In the genomic region with DNA sequence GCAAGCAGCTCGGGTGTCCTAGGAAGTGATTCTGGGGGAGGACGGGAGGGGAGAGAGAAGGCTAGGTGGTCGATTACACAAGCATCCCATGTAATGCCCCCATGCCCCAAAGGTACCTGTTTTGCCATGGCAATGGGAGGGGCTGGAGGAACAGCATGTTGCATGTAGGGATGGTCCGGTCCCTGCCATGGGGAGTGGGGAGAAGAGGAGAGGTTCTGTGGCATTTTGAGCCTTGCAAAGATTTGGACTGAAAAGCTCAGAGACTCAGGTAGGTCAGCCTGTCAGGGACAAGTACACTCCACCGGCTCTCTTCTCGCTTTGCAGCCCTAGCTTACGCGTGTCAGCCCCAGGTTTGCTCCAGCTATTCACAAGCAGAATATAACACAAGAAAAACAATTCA, we compare ENCODE assay signal across 27 cellular contexts. TPM values are rescaled to one million over a fixed set of nuclear protein-coding genes. Genes with fewer than 3 reads are reported as not detected.
DNase-seq lines count a peak whose midpoint lies in the region; ATAC-seq and TF ChIP-seq lines count a peak whose summit lies in the region.
"Had no signal": no experiment of that assay in that cellular context is flagged by ENCODE, and none has a peak within 500 bp of the region (broad histone marks: within the 10 kb centered on the region; RNA-seq: fewer than 3 reads in every experiment).

No MANE protein-coding gene starts in this region.

- CTCF ChIA-PET in WTC11 (lab: Charles Lee): interaction anchor here (0.7 to 1.7 kb wide), 6 partner anchors 14 to 385 kb away, joined by 3 to 11 read pairs (median 4); no protein-coding TSS in a partner anchor

- H3K36me3 Mint-ChIP-seq in HFFc6 (ENCODE audit: low read depth) (peaks cover 53% of the 10 kb centered on the region), WTC11 (peaks cover 31% of the 10 kb centered on the region), nephron (ENCODE audit: low read depth) (peaks cover 75% of the 10 kb centered on the region)
- H3K36me3 Mint-ChIP-seq: CD4-positive, alpha-beta memory T cell had no signal

- intact Hi-C loops in stomach (cut with DNase I; ENCODE audit: low total_unique reads): no loop called here

- 88 to 96% (median 91%) methylated on average over 8 of the region's 8 CpGs for WGBS in stomach, 5 donors

- peaks cover 13% of the 10 kb centered on the region for H3K27me3 Mint-ChIP-seq in HFFc6 (ENCODE audit: insufficient read depth)
- H3K27me3 Mint-ChIP-seq in WTC11 (ENCODE audit: low read depth): no peaks in the 10 kb centered on the region
- H3K27me3 Mint-ChIP-seq in nephron (ENCODE audit: low read depth): no peaks in the 10 kb centered on the region

- no peak overlapping the region for H3K4me3 ChIP-seq in stomach
- H3K4me3 ChIP-seq: BLaER1 treated with 17β-estradiol and CSF1 and Interleukin-3, amounts not matched to agents 10 nM and 100 nM; GM12878 had no signal

- DNase-seq in HFFc6 (no peak), WTC11 (ENCODE audit: low spot score) (no peak), stomach (peak; percentile 15), NCI-H345 treated with DMSO at 0.1 percent for 48 hours (lab: John Stamatoyannopoulos, UW; ENCODE audit: unreplicated experiment) (no peak), HuH-7.5 (ENCODE audit: low spot score) (no peak)
- DNase-seq: ACHN, DND-41, H7, KBM-7, NCI-H1092, NCI-H1436, NCI-H187 treated with DMSO at 0.1 percent for 48 hours, NCI-H2107, NCI-H510A, NCI-H748 treated with DMSO at 0.1 percent for 48 hours, SHP77 treated with DMSO at 0.1 percent for 48 hours had no signal

- H3K9me3 Mint-ChIP-seq in HFFc6 (no peaks in the 10 kb centered on the region), WTC11 (peaks cover 17% of the 10 kb centered on the region), nephron (no peaks in the 10 kb centered on the region)
- H3K9me3 Mint-ChIP-seq: CD4-positive, alpha-beta memory T cell had no signal

- H3K4me1 Mint-ChIP-seq in HFFc6 (ENCODE audit: low read depth) (peaks cover 45% of the 10 kb centered on the region), WTC11 (peaks cover 28% of the 10 kb centered on the region), nephron (peaks cover 69% of the 10 kb centered on the region)
- H3K4me1 Mint-ChIP-seq: CD4-positive, alpha-beta memory T cell had no signal

- peaks cover 7 to 56% (median 44%) of the 10 kb centered on the region in 4 donors for H3K36me3 ChIP-seq in stomach

- H3K4me1 ChIP-seq in stomach: no peaks in the 10 kb centered on the region
- H3K4me1 ChIP-seq: Caco-2 had no signal

- H3K27ac ChIP-seq in stomach: no peak overlapping the region
- H3K27ac ChIP-seq: BLaER1 treated with 17β-estradiol and CSF1 and Interleukin-3, amounts not matched to agents 10 nM and 100 nM; HL-60; RWPE1 had no signal

- no peaks in the 10 kb centered on the region for H3K9me3 ChIP-seq in stomach
- H3K9me3 ChIP-seq: BLaER1 treated with 17β-estradiol and CSF1 and Interleukin-3, amounts not matched to agents 10 nM and 100 nM; Caco-2 had no signal

- H3K27ac Mint-ChIP-seq in HFFc6 (peak overlapping the region; percentile 18; the same call in 1 of the 2 replicates), WTC11 (peak overlapping the region; percentile 48; the same call in 1 of the 2 replicates), nephron (peak overlapping the region in 2 of 3 experiments; percentile 66 to 81)

- H3K27me3 ChIP-seq in stomach: no peaks in the 10 kb centered on the region

- no peak for TF ChIP-seq POLR2A in stomach (IDR thresholded peaks at IDR 0.05)

- H3K4me3 Mint-ChIP-seq in HFFc6 (no peak overlapping the region), WTC11 (no peak overlapping the region), nephron (no peak overlapping the region)
- H3K4me3 Mint-ChIP-seq: CD4-positive, alpha-beta memory T cell had no signal

- no peak for ATAC-seq in WTC11
- no peak for ATAC-seq in GM19324 (IDR thresholded peaks at IDR 0.05; ENCODE audit: low FRiP score, unreplicated experiment)
- no peak for ATAC-seq in GM21576 (IDR thresholded peaks at IDR 0.05; ENCODE audit: unreplicated experiment)

- POLR2A ChIA-PET in WTC11 (lab: Charles Lee): no interaction called here

- no peak for TF ChIP-seq EP300 in stomach (IDR thresholded peaks at IDR 0.05)

- TF ChIP-seq CTCF in HFFc6 (IDR thresholded peaks at IDR 0.05) (no peak), WTC11 (IDR thresholded peaks at IDR 0.05) (no peak), nephron (IDR thresholded peaks at IDR 0.05; ENCODE audit: unreplicated experiment in 3 of 3) (no peak), stomach (IDR thresholded peaks at IDR 0.05) (no peak)

TF ChIP-seq in WTC11, 78 proteins besides CTCF, POLR2A, EP300 and RAD21:
- TF ChIP-seq, protein P1, sequence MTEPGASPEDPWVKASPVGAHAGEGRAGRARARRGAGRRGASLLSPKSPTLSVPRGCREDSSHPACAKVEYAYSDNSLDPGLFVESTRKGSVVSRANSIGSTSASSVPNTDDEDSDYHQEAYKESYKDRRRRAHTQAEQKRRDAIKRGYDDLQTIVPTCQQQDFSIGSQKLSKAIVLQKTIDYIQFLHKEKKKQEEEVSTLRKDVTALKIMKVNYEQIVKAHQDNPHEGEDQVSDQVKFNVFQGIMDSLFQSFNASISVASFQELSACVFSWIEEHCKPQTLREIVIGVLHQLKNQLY (CRISPR knock-in tag; IDR thresholded peaks at IDR 0.05): no peak
- TF ChIP-seq, protein P2, sequence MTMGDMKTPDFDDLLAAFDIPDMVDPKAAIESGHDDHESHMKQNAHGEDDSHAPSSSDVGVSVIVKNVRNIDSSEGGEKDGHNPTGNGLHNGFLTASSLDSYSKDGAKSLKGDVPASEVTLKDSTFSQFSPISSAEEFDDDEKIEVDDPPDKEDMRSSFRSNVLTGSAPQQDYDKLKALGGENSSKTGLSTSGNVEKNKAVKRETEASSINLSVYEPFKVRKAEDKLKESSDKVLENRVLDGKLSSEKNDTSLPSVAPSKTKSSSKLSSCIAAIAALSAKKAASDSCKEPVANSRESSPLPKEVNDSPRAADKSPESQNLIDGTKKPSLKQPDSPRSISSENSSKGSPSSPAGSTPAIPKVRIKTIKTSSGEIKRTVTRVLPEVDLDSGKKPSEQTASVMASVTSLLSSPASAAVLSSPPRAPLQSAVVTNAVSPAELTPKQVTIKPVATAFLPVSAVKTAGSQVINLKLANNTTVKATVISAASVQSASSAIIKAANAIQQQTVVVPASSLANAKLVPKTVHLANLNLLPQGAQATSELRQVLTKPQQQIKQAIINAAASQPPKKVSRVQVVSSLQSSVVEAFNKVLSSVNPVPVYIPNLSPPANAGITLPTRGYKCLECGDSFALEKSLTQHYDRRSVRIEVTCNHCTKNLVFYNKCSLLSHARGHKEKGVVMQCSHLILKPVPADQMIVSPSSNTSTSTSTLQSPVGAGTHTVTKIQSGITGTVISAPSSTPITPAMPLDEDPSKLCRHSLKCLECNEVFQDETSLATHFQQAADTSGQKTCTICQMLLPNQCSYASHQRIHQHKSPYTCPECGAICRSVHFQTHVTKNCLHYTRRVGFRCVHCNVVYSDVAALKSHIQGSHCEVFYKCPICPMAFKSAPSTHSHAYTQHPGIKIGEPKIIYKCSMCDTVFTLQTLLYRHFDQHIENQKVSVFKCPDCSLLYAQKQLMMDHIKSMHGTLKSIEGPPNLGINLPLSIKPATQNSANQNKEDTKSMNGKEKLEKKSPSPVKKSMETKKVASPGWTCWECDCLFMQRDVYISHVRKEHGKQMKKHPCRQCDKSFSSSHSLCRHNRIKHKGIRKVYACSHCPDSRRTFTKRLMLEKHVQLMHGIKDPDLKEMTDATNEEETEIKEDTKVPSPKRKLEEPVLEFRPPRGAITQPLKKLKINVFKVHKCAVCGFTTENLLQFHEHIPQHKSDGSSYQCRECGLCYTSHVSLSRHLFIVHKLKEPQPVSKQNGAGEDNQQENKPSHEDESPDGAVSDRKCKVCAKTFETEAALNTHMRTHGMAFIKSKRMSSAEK (CRISPR knock-in tag; IDR thresholded peaks at IDR 0.05; ENCODE audit: borderline replicate concordance): no peak
- no peak for TF ChIP-seq HMGA2 (CRISPR knock-in tag; IDR thresholded peaks at IDR 0.05)

RNA-seq across cellular contexts. Expression of a gene that starts 21.4 kb away (rescaled TPM):
- not detected for total RNA-seq in HFFc6 (2021; fragmentation: NEBNext Ultra II Directional; extraction: Animal tissue kit (Norgen Biotek cat#: 25700))
- total RNA-seq in WTC11 (2021): not detected in 3 replicates
- total RNA-seq in stomach: not detected
- not detected for polyA plus RNA-seq in stomach
- total RNA-seq: Caco-2; CD4-positive, alpha-beta memory T cell; GM12878; H7; HepG2; HT-29 had no signal
- polyA plus RNA-seq: CD4-positive, alpha-beta memory T cell; GM12878; HepG2 had no signal

Comparison
In these comparisons a context has a peak if more than half of its experiments do, and no peak if none do; other contexts are left out.
1. H3K27ac Mint-ChIP-seq: peak in every context shown above with its lines; median percentile 74 in nephron; 48 in WTC11; 18 in HFFc6.